ENCODE assay signal across 8 cellular contexts in genomic region chr9:123647145-123647544, GRCh38.
"Had no signal": no experiment of that assay in that cellular context is flagged by ENCODE, and none has a peak within 500 bp of the region (broad histone marks: within the 10 kb centered on the region; RNA-seq: fewer than 3 reads in every experiment).

No MANE protein-coding gene starts in this region.

- FAIRE-seq: HTR-8/SVneo had no signal

- H3K4me3 ChIP-seq: GM23248, HAP-1 had no signal

- H2AFZ ChIP-seq: GM23248 had no signal

- H3K27ac ChIP-seq: GM23248 had no signal

- H3K9me3 ChIP-seq: HAP-1 had no signal

- H3K36me3 ChIP-seq: HAP-1 had no signal

- ATAC-seq: HCT116 had no signal

- DNase-seq: GM23248, GOT3, H7, HFFc6, KBM-7 had no signal

- H3K9ac ChIP-seq: GM23248 had no signal
